1 cellular context compared by ENCODE assay signal in genomic region chr10:121530481-121531075, GRCh38.
TF ChIP-seq lines count a peak whose summit lies in the region.

No MANE protein-coding gene starts in this region.

TF ChIP-seq in HepG2, 621 proteins besides CTCF, POLR2A, EP300 and RAD21 (continued from another document):
- no peak for TF ChIP-seq ZUFSP (CRISPR knock-in tag; IDR thresholded peaks at IDR 0.05; ENCODE audit: borderline replicate concordance)
- no peak for TF ChIP-seq ZNF703 (CRISPR knock-in tag; IDR thresholded peaks at IDR 0.05; ENCODE audit: borderline replicate concordance)
- 0 out of 2 replicates have a peak, but pooled peaks have one; percentile 8 for TF ChIP-seq POGK (CRISPR knock-in tag; conservative IDR thresholded peaks at IDR 0.05)
